In genomic region chr1:227449051-227449450, GRCh38 we compare ENCODE assay signal across 9 cellular contexts.
DNase-seq lines count a peak whose midpoint lies in the region; ATAC-seq and TF ChIP-seq lines count a peak whose summit lies in the region.
"Had no signal": no experiment of that assay in that cellular context is flagged by ENCODE, and none has a peak within 500 bp of the region (broad histone marks: within the 10 kb centered on the region; RNA-seq: fewer than 3 reads in every experiment).

No MANE protein-coding gene starts in this region.

- H3K9me3 Mint-ChIP-seq in activated naive CD4-positive, alpha-beta T cell treated with anti-CD3 and anti-CD28 coated beads for 36 hours: no peaks in the 10 kb centered on the region
- H3K9me3 Mint-ChIP-seq in naive thymus-derived CD4-positive, alpha-beta T cell: peaks cover 0 to 2% (median 0%) of the 10 kb centered on the region in 11 donors

- H3K4me3 ChIP-seq in LNCaP clone FGC (ENCODE audit: low read depth, low read length): no peak overlapping the region
- no peak overlapping the region for H3K4me3 ChIP-seq in naive thymus-derived CD4-positive, alpha-beta T cell (ENCODE audit: low read length)
- H3K4me3 ChIP-seq: SK-N-MC had no signal

- H3K36me3 ChIP-seq in naive thymus-derived CD4-positive, alpha-beta T cell (ENCODE audit: control insufficient read depth in 2 of 3, insufficient read depth in 3 of 3, low read length in 3 of 3): no peaks in the 10 kb centered on the region

- DNase-seq in COLO668 (lab: John Stamatoyannopoulos, UW; ENCODE audit: unreplicated experiment): peak; percentile 52
- no peak for DNase-seq in LNCaP clone FGC (ENCODE audit: low read depth)
- DNase-seq in activated naive CD4-positive, alpha-beta T cell treated with anti-CD3 and anti-CD28 coated beads for 36 hours: peak; percentile 53
- DNase-seq in naive thymus-derived CD4-positive, alpha-beta T cell: peak in 2 of 9 donors; percentile 11 to 25
- DNase-seq in NCI-H2107 (lab: John Stamatoyannopoulos, UW): no peak

- H3K27ac ChIP-seq in naive thymus-derived CD4-positive, alpha-beta T cell (ENCODE audit: low read depth, low read length): no peak overlapping the region
- H3K27ac ChIP-seq: SK-N-MC had no signal

- peaks cover 41% of the 10 kb centered on the region for H3K27me3 Mint-ChIP-seq in activated naive CD4-positive, alpha-beta T cell treated with anti-CD3 and anti-CD28 coated beads for 36 hours (ENCODE audit: low read depth)
- peaks cover 6 to 40% (median 35%) of the 10 kb centered on the region in 5 donors for H3K27me3 Mint-ChIP-seq in naive thymus-derived CD4-positive, alpha-beta T cell

- CTCF ChIA-PET in activated naive CD4-positive, alpha-beta T cell treated with anti-CD3 and anti-CD28 coated beads for 36 hours (lab: Charles Lee): interaction anchor here (0.6 to 2.0 kb wide), 6 partner anchors 9 to 673 kb away, joined by 3 to 10 read pairs (median 3); no protein-coding TSS in a partner anchor
- CTCF ChIA-PET in naive thymus-derived CD4-positive, alpha-beta T cell (lab: Charles Lee): interaction anchor here (1.1 kb wide), 1 partner anchor 536 kb away, joined by 4 read pairs; no protein-coding TSS in a partner anchor

- no peak overlapping the region for H3K4me3 Mint-ChIP-seq in activated naive CD4-positive, alpha-beta T cell treated with anti-CD3 and anti-CD28 coated beads for 36 hours
- no peak overlapping the region for H3K4me3 Mint-ChIP-seq in naive thymus-derived CD4-positive, alpha-beta T cell

- H3K36me3 Mint-ChIP-seq in activated naive CD4-positive, alpha-beta T cell treated with anti-CD3 and anti-CD28 coated beads for 36 hours (ENCODE audit: low read depth): no peaks in the 10 kb centered on the region
- H3K36me3 Mint-ChIP-seq in naive thymus-derived CD4-positive, alpha-beta T cell: no peaks in the 10 kb centered on the region

- peak; percentile 36 for TF ChIP-seq CTCF in LNCaP clone FGC (IDR thresholded peaks at IDR 0.05; ENCODE audit: control insufficient read depth, extremely low read depth, insufficient read depth)

- no peaks in the 10 kb centered on the region for H3K4me1 Mint-ChIP-seq in activated naive CD4-positive, alpha-beta T cell treated with anti-CD3 and anti-CD28 coated beads for 36 hours (ENCODE audit: low read depth)
- peaks cover 0 to 2% (median 0%) of the 10 kb centered on the region in 7 donors for H3K4me1 Mint-ChIP-seq in naive thymus-derived CD4-positive, alpha-beta T cell

- POLR2A ChIA-PET in naive thymus-derived CD4-positive, alpha-beta T cell (lab: Charles Lee): no interaction called here

- H3K9me3 ChIP-seq in naive thymus-derived CD4-positive, alpha-beta T cell (ENCODE audit: control insufficient read depth in 2 of 3, low read length in 3 of 3): no peaks in the 10 kb centered on the region

- ATAC-seq in GM18909 (IDR thresholded peaks at IDR 0.05; ENCODE audit: poor library complexity, unreplicated experiment) (peak; percentile 59), GM21360 (IDR thresholded peaks at IDR 0.05; ENCODE audit: unreplicated experiment) (no peak), HG03139 (IDR thresholded peaks at IDR 0.05; ENCODE audit: unreplicated experiment) (no peak)
- peak; percentile 36 for ATAC-seq in naive thymus-derived CD4-positive, alpha-beta T cell

- H3K27me3 ChIP-seq in naive thymus-derived CD4-positive, alpha-beta T cell (ENCODE audit: control insufficient read depth in 2 of 2, insufficient read depth in 2 of 2, low read length in 2 of 2): peaks cover 0 to 4% of the 10 kb centered on the region in 2 donors

- no peak overlapping the region for H3K27ac Mint-ChIP-seq in activated naive CD4-positive, alpha-beta T cell treated with anti-CD3 and anti-CD28 coated beads for 36 hours
- H3K27ac Mint-ChIP-seq in naive thymus-derived CD4-positive, alpha-beta T cell: no peak overlapping the region

- intact Hi-C loops in activated naive CD4-positive, alpha-beta T cell treated with anti-CD3 and anti-CD28 coated beads for 36 hours (cut with micrococcal nuclease): loop anchor here (1.0 kb wide), 1 partner anchor 93 kb away; no protein-coding TSS in a partner anchor
- intact Hi-C loops in naive thymus-derived CD4-positive, alpha-beta T cell (cut with micrococcal nuclease): no loop called here

- H3K4me1 ChIP-seq in naive thymus-derived CD4-positive, alpha-beta T cell (ENCODE audit: control insufficient read depth in 2 of 2, insufficient read depth in 2 of 2, low read length in 2 of 2): no peaks in the 10 kb centered on the region

Comparison
In these comparisons a context has a peak if more than half of its experiments do, and no peak if none do; other contexts are left out.
1. DNase-seq: peak in COLO668 (single experiment) and activated naive CD4-positive, alpha-beta T cell treated with anti-CD3 and anti-CD28 coated beads for 36 hours (single experiment); none in LNCaP clone FGC (single experiment) and NCI-H2107 (single experiment).
2. ATAC-seq: peak in GM18909 (single experiment) and naive thymus-derived CD4-positive, alpha-beta T cell (single experiment); none in GM21360 (single experiment) and HG03139 (single experiment).